ENCODE assay signal across 8 cellular contexts in the genomic region with DNA sequence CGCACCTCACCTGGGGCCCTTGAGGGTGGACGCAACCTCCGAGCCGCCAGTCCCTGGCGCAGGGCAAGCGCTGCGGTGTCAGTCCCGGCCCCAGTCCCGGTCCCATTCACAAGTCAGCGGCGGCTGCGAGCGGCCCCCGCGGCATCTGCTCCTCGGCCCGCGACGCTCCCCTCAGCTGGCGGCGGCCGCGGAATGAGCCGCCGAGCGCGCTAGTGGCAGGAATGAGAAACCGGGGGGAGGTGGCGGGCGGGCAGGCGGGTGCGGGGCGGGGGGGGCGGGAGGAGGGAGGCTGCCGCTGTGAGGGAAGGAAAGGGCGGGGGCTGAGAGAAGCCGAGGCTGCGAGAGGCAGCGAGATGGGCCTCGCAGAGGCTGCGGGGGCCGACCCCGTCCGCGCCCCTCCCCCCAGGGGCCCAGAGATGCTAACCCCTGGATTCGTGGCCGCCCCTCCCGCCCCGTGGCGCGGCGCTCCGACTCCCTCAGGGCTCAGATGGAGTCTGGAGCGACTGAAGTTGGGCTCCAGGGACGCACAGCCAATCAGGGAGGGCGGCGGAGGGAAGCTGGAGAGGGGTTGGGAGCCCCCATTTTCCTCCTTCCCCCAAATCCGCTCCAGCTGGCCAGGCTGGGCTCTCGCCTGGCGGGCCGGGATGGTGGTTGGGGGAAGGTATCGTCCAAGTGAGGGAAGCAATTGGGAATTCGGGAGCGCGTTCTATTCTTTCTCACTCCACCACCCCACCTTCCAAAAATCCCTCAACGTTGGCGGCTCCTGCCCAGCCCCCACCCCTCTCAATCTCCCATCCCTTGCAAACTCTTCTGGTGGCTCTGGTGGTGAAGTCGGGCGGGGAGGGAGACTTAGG.
DNase-seq lines count a peak whose midpoint lies in the region; ATAC-seq lines count a peak whose summit lies in the region.

A gene with protein sequence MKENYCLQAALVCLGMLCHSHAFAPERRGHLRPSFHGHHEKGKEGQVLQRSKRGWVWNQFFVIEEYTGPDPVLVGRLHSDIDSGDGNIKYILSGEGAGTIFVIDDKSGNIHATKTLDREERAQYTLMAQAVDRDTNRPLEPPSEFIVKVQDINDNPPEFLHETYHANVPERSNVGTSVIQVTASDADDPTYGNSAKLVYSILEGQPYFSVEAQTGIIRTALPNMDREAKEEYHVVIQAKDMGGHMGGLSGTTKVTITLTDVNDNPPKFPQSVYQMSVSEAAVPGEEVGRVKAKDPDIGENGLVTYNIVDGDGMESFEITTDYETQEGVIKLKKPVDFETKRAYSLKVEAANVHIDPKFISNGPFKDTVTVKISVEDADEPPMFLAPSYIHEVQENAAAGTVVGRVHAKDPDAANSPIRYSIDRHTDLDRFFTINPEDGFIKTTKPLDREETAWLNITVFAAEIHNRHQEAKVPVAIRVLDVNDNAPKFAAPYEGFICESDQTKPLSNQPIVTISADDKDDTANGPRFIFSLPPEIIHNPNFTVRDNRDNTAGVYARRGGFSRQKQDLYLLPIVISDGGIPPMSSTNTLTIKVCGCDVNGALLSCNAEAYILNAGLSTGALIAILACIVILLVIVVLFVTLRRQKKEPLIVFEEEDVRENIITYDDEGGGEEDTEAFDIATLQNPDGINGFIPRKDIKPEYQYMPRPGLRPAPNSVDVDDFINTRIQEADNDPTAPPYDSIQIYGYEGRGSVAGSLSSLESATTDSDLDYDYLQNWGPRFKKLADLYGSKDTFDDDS (minus strand): TSS at position 194 of the 854 bp plus-strand sequence. CDS start 117,194 bp downstream, outside the sequence.

- H3K9ac ChIP-seq in HUES6 (ENCODE audit: low read length) = peak within 1 kb of the TSS; percentile 97
- H3K9ac ChIP-seq in subcutaneous abdominal adipose tissue (ENCODE audit: low read length in 5 of 5) = peak within 1 kb of the TSS in 3 of 5 donors; percentile 53 to 58 (median 57)

- no peak for ATAC-seq in HG03039 (IDR thresholded peaks at IDR 0.05; ENCODE audit: unreplicated experiment)
- ATAC-seq in HG02678 (IDR thresholded peaks at IDR 0.05; ENCODE audit: unreplicated experiment) = no peak
- ATAC-seq in HG02759 (IDR thresholded peaks at IDR 0.05; ENCODE audit: unreplicated experiment) = no peak

- H3K27me3 ChIP-seq in HUES6 (ENCODE audit: control insufficient read depth, insufficient read depth, low read length) (peaks cover 76% of the 10 kb centered on the region), layer of hippocampus (ENCODE audit: control insufficient read depth, insufficient read depth, low read length) (no peaks in the 10 kb centered on the region), subcutaneous abdominal adipose tissue (ENCODE audit: control insufficient read depth in 5 of 5, insufficient read depth in 4 of 5, low read length in 5 of 5) (peaks cover 19 to 34% (median 30%) of the 10 kb centered on the region in 5 donors)

- H3K36me3 ChIP-seq in HUES6 (ENCODE audit: control insufficient read depth, insufficient read depth, low read length) (peaks cover 5% of the 10 kb centered on the region; the same call in 1 of the 2 replicates), subcutaneous abdominal adipose tissue (ENCODE audit: control insufficient read depth in 5 of 5, insufficient read depth in 5 of 5, low read length in 5 of 5) (no peaks in the 10 kb centered on the region)

- no peak for DNase-seq in effector CD4-positive, alpha-beta T cell

- H3K27ac ChIP-seq in HUES6 (ENCODE audit: low read depth, low read length) = peak within 1 kb of the TSS; percentile 62; the same call in 1 of the 2 replicates
- peak within 1 kb of the TSS; percentile 69 for H3K27ac ChIP-seq in cingulate gyrus (ENCODE audit: low read depth, low read length)
- peak within 1 kb of the TSS; percentile 85 for H3K27ac ChIP-seq in layer of hippocampus (ENCODE audit: low read depth, low read length)
- H3K27ac ChIP-seq in subcutaneous abdominal adipose tissue (ENCODE audit: low read depth, low read length) = peak within 1 kb of the TSS; percentile 65

- no peaks in the 10 kb centered on the region for H3K9me3 ChIP-seq in HUES6 (ENCODE audit: control insufficient read depth, insufficient read depth, low read depth, low read length)
- H3K9me3 ChIP-seq in subcutaneous abdominal adipose tissue (ENCODE audit: control insufficient read depth in 5 of 5, low read length in 5 of 5) = no peaks in the 10 kb centered on the region

- H3K4me3 ChIP-seq in HUES6 (ENCODE audit: low read depth, low read length) (peak within 1 kb of the TSS; percentile 80), subcutaneous abdominal adipose tissue (ENCODE audit: low read depth in 1 of 5, low read length in 5 of 5) (peak within 1 kb of the TSS; percentile 51 to 72 (median 71))

- peaks cover 16% of the 10 kb centered on the region for H3K4me1 ChIP-seq in HUES6 (ENCODE audit: control insufficient read depth, insufficient read depth, low read length)
- H3K4me1 ChIP-seq in subcutaneous abdominal adipose tissue (ENCODE audit: control insufficient read depth in 5 of 5, insufficient read depth in 5 of 5, low read length in 5 of 5) = peaks cover 0 to 41% (median 33%) of the 10 kb centered on the region in 5 donors
